ENCODE assay signal across 8 cellular contexts in genomic region chr3:188037116-188037718, GRCh38.
DNase-seq lines count a peak whose midpoint lies in the region; ATAC-seq and TF ChIP-seq lines count a peak whose summit lies in the region.

No MANE protein-coding gene starts in this region.

- no peak overlapping the region for H3K4me3 Mint-ChIP-seq in WTC11

- POLR2A ChIA-PET in WTC11 (lab: Charles Lee): no interaction called here

- H3K79me2 ChIP-seq in hepatocyte: no peaks in the 10 kb centered on the region

- CTCF ChIA-PET in WTC11 (lab: Charles Lee): no interaction called here

- 48% methylated on average over 5 of the region's 5 CpGs for WGBS in hepatocyte (ENCODE audit: low lambda C conversion rate, missing lambda C conversion rate)

- TF ChIP-seq CTCF in WTC11 (IDR thresholded peaks at IDR 0.05) (no peak), hepatocyte (IDR thresholded peaks at IDR 0.05; ENCODE audit: poor library complexity) (peak; percentile 52), thoracic aorta (IDR thresholded peaks at IDR 0.05) (peak; percentile 47)

- H3K4me3 ChIP-seq in hepatocyte: no peak overlapping the region
- H3K4me3 ChIP-seq in thoracic aorta: peak overlapping the region; percentile 56

- H3K4me1 ChIP-seq in hepatocyte (ENCODE audit: insufficient read depth) (peaks cover 18% of the 10 kb centered on the region), thoracic aorta (ENCODE audit: control insufficient read depth in 1 of 2, low read depth in 2 of 2) (peaks cover 3 to 19% of the 10 kb centered on the region in 2 donors)

- H3K36me3 ChIP-seq in hepatocyte (replicated peaks; ENCODE audit: insufficient read depth, low read depth) (no peaks in the 10 kb centered on the region), thoracic aorta (no peaks in the 10 kb centered on the region)

- no peaks in the 10 kb centered on the region for H3K36me3 Mint-ChIP-seq in WTC11

- no peaks in the 10 kb centered on the region for H3K27me3 Mint-ChIP-seq in WTC11 (ENCODE audit: low read depth)

- H2AFZ ChIP-seq in hepatocyte: no peak overlapping the region

- H3K9me2 ChIP-seq in hepatocyte (replicated peaks; ENCODE audit: insufficient read depth): no peaks in the 10 kb centered on the region

- DNase-seq in NCI-H1417 (lab: John Stamatoyannopoulos, UW): peak in 2 of 3 experiments; percentile 2 to 47
- DNase-seq in NCI-H1417 treated with DMSO at 0.1 percent for 48 hours (lab: John Stamatoyannopoulos, UW): no peak
- no peak for DNase-seq in WTC11 (ENCODE audit: low spot score)
- DNase-seq in hepatocyte (ENCODE audit: low spot score): peak; percentile 80
- no peak for DNase-seq in thoracic aorta (ENCODE audit: low spot score)
- DNase-seq in stimulated activated CD4-positive, alpha-beta T cell treated with anti-CD3 and anti-CD28 coated beads, Interleukin-2, amount 100 ng/mL, for 24 hours: no peak
- no peak for DNase-seq in NCI-H2171 treated with DMSO at 0.1 percent for 48 hours (lab: John Stamatoyannopoulos, UW)

- peaks cover 24% of the 10 kb centered on the region for H3K4me1 Mint-ChIP-seq in WTC11

- H3K9me3 ChIP-seq in hepatocyte (ENCODE audit: low read depth) (no peaks in the 10 kb centered on the region), thoracic aorta (no peaks in the 10 kb centered on the region)

- no peaks in the 10 kb centered on the region for H3K27me3 ChIP-seq in hepatocyte
- H3K27me3 ChIP-seq in thoracic aorta (replicated peaks; ENCODE audit: insufficient read depth): no peaks in the 10 kb centered on the region

- peak overlapping the region; percentile 67 for H3K4me2 ChIP-seq in hepatocyte

- ATAC-seq in WTC11: peak; percentile 85
- ATAC-seq in thoracic aorta (ENCODE audit: insufficient number of reproducible peaks, low FRiP score, low read depth): no peak
- ATAC-seq in HG03039 (IDR thresholded peaks at IDR 0.05; ENCODE audit: unreplicated experiment): no peak

- H3K27ac Mint-ChIP-seq in WTC11: no peak overlapping the region

- no peaks in the 10 kb centered on the region for H4K20me1 ChIP-seq in hepatocyte (ENCODE audit: insufficient read depth, poor library complexity, severe bottlenecking)

- H3K9me3 Mint-ChIP-seq in WTC11: peaks cover 6% of the 10 kb centered on the region; the same call in 1 of the 2 replicates

- peak overlapping the region; percentile 76 for H3K27ac ChIP-seq in hepatocyte
- no peak overlapping the region for H3K27ac ChIP-seq in thoracic aorta

TF ChIP-seq in WTC11, 78 proteins besides CTCF, POLR2A, EP300 and RAD21:
- TF ChIP-seq AR (CRISPR knock-in tag; IDR thresholded peaks at IDR 0.05) (no peak), MYBL2 (CRISPR knock-in tag; IDR thresholded peaks at IDR 0.05) (no peak), ZNF121 (CRISPR knock-in tag; IDR thresholded peaks at IDR 0.05) (no peak), NR2C2 (CRISPR knock-in tag; IDR thresholded peaks at IDR 0.05) (no peak), ZBTB21 (CRISPR knock-in tag; IDR thresholded peaks at IDR 0.05; ENCODE audit: borderline replicate concordance) (no peak), ATF1 (CRISPR knock-in tag; IDR thresholded peaks at IDR 0.05) (no peak), PRDM15 (CRISPR knock-in tag; IDR thresholded peaks at IDR 0.05) (no peak), JUN (CRISPR knock-in tag; IDR thresholded peaks at IDR 0.05) (no peak)

Comparison
In these comparisons a context has a peak if more than half of its experiments do, and no peak if none do; other contexts are left out.
1. DNase-seq: peak in NCI-H1417 (2 of 3) and hepatocyte (single experiment); none in NCI-H1417 treated with DMSO at 0.1 percent for 48 hours (single experiment), WTC11 (single experiment), thoracic aorta (single experiment), stimulated activated CD4-positive, alpha-beta T cell treated with anti-CD3 and anti-CD28 coated beads, Interleukin-2, amount 100 ng/mL, for 24 hours (0 of 2) and NCI-H2171 treated with DMSO at 0.1 percent for 48 hours (single experiment).